11 cellular contexts compared by ENCODE assay signal in genomic region chr1:67460648-67461500, GRCh38. TPM values are rescaled to one million over a fixed set of nuclear protein-coding genes. Genes with fewer than 3 reads are reported as not detected.
DNase-seq lines count a peak whose midpoint lies in the region; ATAC-seq and TF ChIP-seq lines count a peak whose summit lies in the region.
"Had no signal": no experiment of that assay in that cellular context is flagged by ENCODE, and none has a peak within 500 bp of the region (broad histone marks: within the 10 kb centered on the region; RNA-seq: fewer than 3 reads in every experiment).

No MANE protein-coding gene starts in this region.

- WGBS in thyroid gland, 2 donors = 55 to 67% methylated on average over 6 to 9 of the region's 9 CpGs

- ATAC-seq in Right ventricle myocardium inferior = peak; percentile 94
- no peak for ATAC-seq in GM21737 (IDR thresholded peaks at IDR 0.05; ENCODE audit: unreplicated experiment)
- no peak for ATAC-seq in HG03520 (IDR thresholded peaks at IDR 0.05; ENCODE audit: unreplicated experiment)
- ATAC-seq: SK-N-SH treated with all-trans-retinoic acid at 6 μM for 48 hours had no signal

- no peaks in the 10 kb centered on the region for H3K27me3 ChIP-seq in thyroid gland

- H3K9me3 ChIP-seq in thyroid gland = no peaks in the 10 kb centered on the region

- TF ChIP-seq POLR2A in thyroid gland (IDR thresholded peaks at IDR 0.05) = no peak

- intact Hi-C loops in Right ventricle myocardium inferior (cut with DNase I) = loop anchor here (2.0 kb wide), 1 partner anchor 30 kb away; the partner anchor contains the start of gene SERBP1
- intact Hi-C loops in cardiac septum (cut with DNase I) = loop anchor here (2.0 kb wide), 1 partner anchor 30 kb away; the partner anchor contains the start of gene SERBP1
- intact Hi-C loops in thyroid gland (cut with DNase I) = no loop called here

- H3K36me3 ChIP-seq in thyroid gland = no peaks in the 10 kb centered on the region

- DNase-seq in Right ventricle myocardium inferior (ENCODE audit: missing footprints) (peak; percentile 66), cardiac septum (ENCODE audit: low spot score) (no peak), fibroblast of mammary gland (ENCODE audit: low read depth) (peak; percentile 20), myocyte (ENCODE audit: low read depth) (peak; percentile 97), NCI-H82 (lab: John Stamatoyannopoulos, UW) (no peak), thyroid gland (no peak)
- DNase-seq: CD4-positive, alpha-beta memory T cell; NCI-H1048 had no signal

- H3K27ac ChIP-seq in thyroid gland = no peak overlapping the region

- H3K4me3 ChIP-seq in fibroblast of mammary gland (ENCODE audit: control insufficient read depth, low read depth, low read length) = no peak overlapping the region
- H3K4me3 ChIP-seq in thyroid gland (replicated peaks in 1 of 3) = no peak overlapping the region

- no peaks in the 10 kb centered on the region for H3K4me1 ChIP-seq in thyroid gland

- TF ChIP-seq CTCF in fibroblast of mammary gland (conservative IDR thresholded peaks at IDR 0.05; ENCODE audit: control insufficient read depth, insufficient read depth, low read depth, low read length) (no peak), thyroid gland (IDR thresholded peaks at IDR 0.05) (no peak)

RNA-seq across cellular contexts. Expression of gene SERBP1, which starts 30.7 kb away (rescaled TPM):
- total RNA-seq in Right ventricle myocardium inferior = 123 TPM
- 146 TPM for total RNA-seq in cardiac septum
- 258 and 268 TPM in 2 replicates for total RNA-seq in myocyte
- polyA plus RNA-seq in myocyte (2012) = 124 TPM
- 100 to 1,000 TPM; 185 to 218 (median 204) TPM for total RNA-seq in thyroid gland

Comparison
In these comparisons a context has a peak if more than half of its experiments do, and no peak if none do; other contexts are left out.
1. DNase-seq: peak in Right ventricle myocardium inferior (single experiment), fibroblast of mammary gland (single experiment) and myocyte (single experiment); none in cardiac septum (single experiment), NCI-H82 (single experiment) and thyroid gland (0 of 2).